1 cellular context compared by ENCODE assay signal in genomic region chr20:43949741-43950618, GRCh38.
TF ChIP-seq lines count a peak whose summit lies in the region.

No MANE protein-coding gene starts in this region.

TF ChIP-seq in SK-N-SH treated with all-trans-retinoic acid at 6 μM for 48 hours, 23 proteins besides CTCF, POLR2A, EP300 and RAD21 (continued from another document):
- TF ChIP-seq OSR1 (CRISPR knock-in tag; IDR thresholded peaks at IDR 0.05): no peak
- no peak for TF ChIP-seq PPARA (CRISPR knock-in tag; IDR thresholded peaks at IDR 0.05; ENCODE audit: borderline replicate concordance)
- TF ChIP-seq ESRRG (CRISPR knock-in tag; IDR thresholded peaks at IDR 0.05): no peak
- TF ChIP-seq ZFP30 (CRISPR knock-in tag; IDR thresholded peaks at IDR 0.05): no peak
- TF ChIP-seq CSRNP3 (CRISPR knock-in tag; IDR thresholded peaks at IDR 0.05): no peak
